In genomic region chr1:243621973-243622372, GRCh38 we compare ENCODE assay signal across 20 cellular contexts.
DNase-seq lines count a peak whose midpoint lies in the region; ATAC-seq and TF ChIP-seq lines count a peak whose summit lies in the region.
"Had no signal": no experiment of that assay in that cellular context is flagged by ENCODE, and none has a peak within 500 bp of the region (broad histone marks: within the 10 kb centered on the region; RNA-seq: fewer than 3 reads in every experiment).

No MANE protein-coding gene starts in this region.

- no peak for DNase-seq in natural killer cell treated with Interleukin-12 subunit alpha and Interleukin-12 subunit beta and Interleukin-15 and Interleukin-18, amount 100 ng/mL, for 72 hours (ENCODE audit: low spot score)
- DNase-seq in natural killer cell (no peak), chondrocyte (ENCODE audit: low spot score) (no peak), mesendoderm (peak; percentile 93), A172 (ENCODE audit: low spot score) (no peak), RPMI8226 (no peak), DMS79 (lab: John Stamatoyannopoulos, UW) (no peak)
- no peak for DNase-seq in activated naive CD8-positive, alpha-beta T cell treated with anti-CD3 and anti-CD28 coated beads for 36 hours
- DNase-seq: Caco-2, DMS53, GDM1, GM23248, NCI-H1105 treated with DMSO at 0.1 percent for 48 hours, NCI-H187 treated with DMSO at 0.1 percent for 48 hours, NCI-H2171 treated with DMSO at 0.1 percent for 48 hours, NCI-H82, Peyer's patch, SIG-M5 had no signal

- no peak overlapping the region for H4K8ac ChIP-seq in mesendoderm (ENCODE audit: low read depth, low read length)

- H3K4ac ChIP-seq in mesendoderm (ENCODE audit: low read depth, low read length): no peak overlapping the region

- no peak for ATAC-seq in natural killer cell treated with Interleukin-12 subunit alpha and Interleukin-12 subunit beta and Interleukin-15 and Interleukin-18, amount 100 ng/mL, for 72 hours
- no peak for ATAC-seq in natural killer cell
- ATAC-seq: HepG2 had no signal

- no peak overlapping the region for H3K4me3 Mint-ChIP-seq in natural killer cell treated with Interleukin-12 subunit alpha and Interleukin-12 subunit beta and Interleukin-15 and Interleukin-18, amount 100 ng/mL, for 72 hours
- H3K4me3 Mint-ChIP-seq in natural killer cell: no peak overlapping the region
- H3K4me3 Mint-ChIP-seq in chondrocyte (ENCODE audit: unreplicated experiment): no peak overlapping the region
- H3K4me3 Mint-ChIP-seq in activated naive CD8-positive, alpha-beta T cell treated with anti-CD3 and anti-CD28 coated beads for 36 hours: no peak overlapping the region

- H2BK5ac ChIP-seq in mesendoderm (ENCODE audit: low read length): no peak overlapping the region

- no peak overlapping the region for H3K18ac ChIP-seq in mesendoderm (ENCODE audit: low read length)

- no peak overlapping the region for H3K4me3 ChIP-seq in mesendoderm (ENCODE audit: low read length)
- H3K4me3 ChIP-seq: GM23248, Peyer's patch had no signal

- H3K36me3 Mint-ChIP-seq in natural killer cell treated with Interleukin-12 subunit alpha and Interleukin-12 subunit beta and Interleukin-15 and Interleukin-18, amount 100 ng/mL, for 72 hours: peaks cover 62% of the 10 kb centered on the region
- H3K36me3 Mint-ChIP-seq in natural killer cell (peaks cover 7% of the 10 kb centered on the region), chondrocyte (ENCODE audit: low read depth) (peaks cover 29% of the 10 kb centered on the region)
- peaks cover 51% of the 10 kb centered on the region for H3K36me3 Mint-ChIP-seq in activated naive CD8-positive, alpha-beta T cell treated with anti-CD3 and anti-CD28 coated beads for 36 hours

- H3K4me1 Mint-ChIP-seq in natural killer cell treated with Interleukin-12 subunit alpha and Interleukin-12 subunit beta and Interleukin-15 and Interleukin-18, amount 100 ng/mL, for 72 hours (ENCODE audit: low read depth in 2 of 2): peaks cover 37 to 42% of the 10 kb centered on the region in 2 donors
- H3K4me1 Mint-ChIP-seq in natural killer cell: peaks cover 16 to 47% of the 10 kb centered on the region in 2 donors
- peaks cover 39% of the 10 kb centered on the region for H3K4me1 Mint-ChIP-seq in chondrocyte (ENCODE audit: low read depth)
- no peaks in the 10 kb centered on the region for H3K4me1 Mint-ChIP-seq in activated naive CD8-positive, alpha-beta T cell treated with anti-CD3 and anti-CD28 coated beads for 36 hours

- H3K9me3 Mint-ChIP-seq in natural killer cell treated with Interleukin-12 subunit alpha and Interleukin-12 subunit beta and Interleukin-15 and Interleukin-18, amount 100 ng/mL, for 72 hours: peaks cover 9% of the 10 kb centered on the region
- H3K9me3 Mint-ChIP-seq in natural killer cell (peaks cover 0 to 3% of the 10 kb centered on the region in 2 donors), chondrocyte (ENCODE audit: low read depth) (peaks cover 33% of the 10 kb centered on the region)
- H3K9me3 Mint-ChIP-seq in activated naive CD8-positive, alpha-beta T cell treated with anti-CD3 and anti-CD28 coated beads for 36 hours: peaks cover 18% of the 10 kb centered on the region

- H3K27me3 Mint-ChIP-seq in natural killer cell treated with Interleukin-12 subunit alpha and Interleukin-12 subunit beta and Interleukin-15 and Interleukin-18, amount 100 ng/mL, for 72 hours: no peaks in the 10 kb centered on the region
- H3K27me3 Mint-ChIP-seq in natural killer cell (ENCODE audit: low read depth in 2 of 2) (no peaks in the 10 kb centered on the region), chondrocyte (ENCODE audit: low read depth) (no peaks in the 10 kb centered on the region)
- H3K27me3 Mint-ChIP-seq in activated naive CD8-positive, alpha-beta T cell treated with anti-CD3 and anti-CD28 coated beads for 36 hours: no peaks in the 10 kb centered on the region

- H3K36me3 ChIP-seq in mesendoderm (ENCODE audit: control insufficient read depth, insufficient read depth, low read length): peaks cover 2% of the 10 kb centered on the region
- H3K36me3 ChIP-seq: Peyer's patch had no signal

- no peak overlapping the region for H3K56ac ChIP-seq in mesendoderm (ENCODE audit: low read length)

- intact Hi-C loops in natural killer cell (cut with micrococcal nuclease): no loop called here

- no peak overlapping the region for H3K4me2 ChIP-seq in mesendoderm (ENCODE audit: low read length)

- H3K23ac ChIP-seq in mesendoderm (ENCODE audit: low read length): no peak overlapping the region

- H3K27ac Mint-ChIP-seq in natural killer cell treated with Interleukin-12 subunit alpha and Interleukin-12 subunit beta and Interleukin-15 and Interleukin-18, amount 100 ng/mL, for 72 hours: peak overlapping the region; percentile 57 to 69
- H3K27ac Mint-ChIP-seq in natural killer cell (peak overlapping the region in 1 of 2 donors; percentile 17), chondrocyte (ENCODE audit: unreplicated experiment) (peak overlapping the region; percentile 28)
- H3K27ac Mint-ChIP-seq in activated naive CD8-positive, alpha-beta T cell treated with anti-CD3 and anti-CD28 coated beads for 36 hours: no peak overlapping the region

- no peak overlapping the region for H4K5ac ChIP-seq in mesendoderm (ENCODE audit: low read length)

- no CpG with 5 or more reads among the region's 2 CpGs for WGBS in mesendoderm (ENCODE audit: extremely low coverage, insufficient coverage, low lambda C conversion rate)

- no peak overlapping the region for H3K27ac ChIP-seq in mesendoderm (ENCODE audit: low read depth, low read length)
- H3K27ac ChIP-seq: 22Rv1, GM23248, Peyer's patch had no signal

- TF ChIP-seq CTCF in natural killer cell (IDR thresholded peaks at IDR 0.05) (no peak), chondrocyte (IDR thresholded peaks at IDR 0.05) (no peak)

- H3K79me2 ChIP-seq in mesendoderm (ENCODE audit: control insufficient read depth, insufficient read depth, low read length): no peaks in the 10 kb centered on the region

- H3K4me1 ChIP-seq in mesendoderm (ENCODE audit: control insufficient read depth, low read depth, low read length): no peaks in the 10 kb centered on the region
- H3K4me1 ChIP-seq: Caco-2, Peyer's patch had no signal

- H2BK120ac ChIP-seq in mesendoderm (ENCODE audit: low read depth, low read length): no peak overlapping the region

- no peaks in the 10 kb centered on the region for H3K27me3 ChIP-seq in mesendoderm (ENCODE audit: insufficient read depth, low read length, poor library complexity)
- H3K27me3 ChIP-seq: Peyer's patch had no signal

- no peak overlapping the region for H2AK5ac ChIP-seq in mesendoderm (ENCODE audit: low read length)

- H2BK15ac ChIP-seq in mesendoderm (replicated peaks; ENCODE audit: low read depth): no peak overlapping the region

- no peak overlapping the region for H3K9ac ChIP-seq in mesendoderm (ENCODE audit: low read length)
- H3K9ac ChIP-seq: GM23248 had no signal

- H3K79me1 ChIP-seq in mesendoderm (ENCODE audit: low read length): no peaks in the 10 kb centered on the region
